Comparison of ENCODE assay signal across 8 cellular contexts in the genomic region with DNA sequence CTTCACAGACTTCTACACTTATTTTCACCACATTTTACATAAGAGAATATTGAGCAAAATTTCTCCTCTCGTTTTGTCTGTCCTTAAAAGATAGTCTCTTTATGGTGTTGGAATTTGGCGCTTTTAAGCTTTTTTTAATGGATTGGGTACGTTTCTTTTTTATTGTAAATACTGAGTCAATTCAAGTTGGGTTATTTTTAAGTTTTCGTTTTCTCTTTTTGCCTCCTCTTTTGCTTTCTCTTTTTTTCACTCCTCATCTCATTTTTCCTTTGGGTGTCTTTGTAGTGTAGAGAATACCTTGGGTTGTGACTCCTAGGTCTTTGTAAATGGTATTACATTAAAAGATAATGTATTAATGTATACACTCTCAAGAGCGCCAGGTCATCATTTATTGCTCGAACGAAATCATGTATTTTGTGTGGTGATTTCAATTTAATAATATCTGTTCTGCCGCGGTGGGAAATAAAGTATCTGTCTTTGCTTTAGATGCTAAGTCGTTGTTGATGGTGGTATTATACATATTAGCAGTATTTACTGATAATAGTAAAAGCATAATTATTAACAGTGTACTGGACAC. TPM values are rescaled to one million over a fixed set of nuclear protein-coding genes. Genes with fewer than 3 reads are reported as not detected.
DNase-seq lines count a peak whose midpoint lies in the region; ATAC-seq and TF ChIP-seq lines count a peak whose summit lies in the region.

No MANE protein-coding gene starts in this region.

- no peaks in the 10 kb centered on the region for H3K9me3 Mint-ChIP-seq in activated naive CD8-positive, alpha-beta T cell treated with anti-CD3 and anti-CD28 coated beads for 36 hours

- no peak for TF ChIP-seq CTCF in DND-41 (IDR thresholded peaks at IDR 0.05; ENCODE audit: borderline replicate concordance, extremely low read depth, low read length, poor library complexity, severe bottlenecking)
- no peak for TF ChIP-seq CTCF in PC-9 (conservative IDR thresholded peaks at IDR 0.05)
- no peak for TF ChIP-seq CTCF in fibroblast of the aortic adventitia (IDR thresholded peaks at IDR 0.05; ENCODE audit: insufficient read depth, low read length)
- no peak for TF ChIP-seq CTCF in retinal pigment epithelial cell (conservative IDR thresholded peaks at IDR 0.05; ENCODE audit: low read depth, low read length)

- H2AFZ ChIP-seq in DND-41 (ENCODE audit: low read depth, low read length) (peak overlapping the region; percentile 100), PC-9 (peak overlapping the region; percentile 100)

- H4K20me1 ChIP-seq in DND-41 (ENCODE audit: insufficient read depth, low read length) (peaks cover 18% of the 10 kb centered on the region), PC-9 (ENCODE audit: insufficient read depth) (no peaks in the 10 kb centered on the region; the same call in 1 of the 2 replicates)

- H3K4me1 ChIP-seq in DND-41 (ENCODE audit: insufficient read depth, low read length): peaks cover 51% of the 10 kb centered on the region
- peaks cover 18% of the 10 kb centered on the region for H3K4me1 ChIP-seq in PC-9 (replicated peaks; ENCODE audit: insufficient read depth)

- H3K36me3 ChIP-seq in DND-41 (ENCODE audit: insufficient read depth, low read length) (peaks cover 33% of the 10 kb centered on the region), PC-9 (ENCODE audit: low read depth) (0 out of 2 replicates have a peak, but pooled peaks cover 6% of the 10 kb centered on the region)

- POLR2A ChIA-PET in PC-9 (lab: Charles Lee; ENCODE audit: unreplicated experiment): no interaction called here

- H3K27ac ChIP-seq in DND-41 (ENCODE audit: low read length) (peak overlapping the region; percentile 100), PC-9 (no peak overlapping the region)

- H3K4me1 Mint-ChIP-seq in activated naive CD8-positive, alpha-beta T cell treated with anti-CD3 and anti-CD28 coated beads for 36 hours: peaks cover 21% of the 10 kb centered on the region

- H3K9me2 ChIP-seq in PC-9 (ENCODE audit: insufficient read depth): no peaks in the 10 kb centered on the region

- no TSS peak for BruUV-seq in PC-9 (replicated peaks; lab: Mats Ljungman, UMichigan)

- H3K4me3 ChIP-seq in DND-41 (ENCODE audit: low read depth in 1 of 2, low read length in 2 of 2) (peak overlapping the region; percentile 96 to 99), PC-9 (peak overlapping the region; percentile 88), fibroblast of the aortic adventitia (ENCODE audit: low read depth, low read length) (peak overlapping the region; percentile 99), retinal pigment epithelial cell (ENCODE audit: low read length) (peak overlapping the region; percentile 96)

- H3K9me3 ChIP-seq in DND-41 (ENCODE audit: insufficient read depth, low read length, severe bottlenecking) (no peaks in the 10 kb centered on the region), PC-9 (ENCODE audit: insufficient read depth, low read depth) (no peaks in the 10 kb centered on the region)

- H3K4me2 ChIP-seq in DND-41 (ENCODE audit: insufficient read depth, low read length) (peak overlapping the region; percentile 89), PC-9 (peak overlapping the region; percentile 87)

- ATAC-seq in DND-41 (ENCODE audit: insufficient read depth, low read depth): no peak
- ATAC-seq in GM21423 (IDR thresholded peaks at IDR 0.05; ENCODE audit: unreplicated experiment): no peak
- ATAC-seq in GM18511 (IDR thresholded peaks at IDR 0.05; ENCODE audit: unreplicated experiment): no peak

- DNase-seq in DND-41: no peak
- DNase-seq in PC-9: no peak
- DNase-seq in fibroblast of the aortic adventitia (ENCODE audit: low read depth): no peak
- DNase-seq in retinal pigment epithelial cell (ENCODE audit: low read depth): no peak
- no peak for DNase-seq in activated naive CD8-positive, alpha-beta T cell treated with anti-CD3 and anti-CD28 coated beads for 36 hours
- no peak for DNase-seq in anterior cingulate cortex (lab: John Stamatoyannopoulos, UW)

- intact Hi-C loops in PC-9 (cut with micrococcal nuclease; ENCODE audit: unreplicated experiment): no loop called here

- no peaks in the 10 kb centered on the region for H3F3A ChIP-seq in PC-9 (ENCODE audit: insufficient read depth, low read depth)

- no peak overlapping the region for H3K4me3 Mint-ChIP-seq in activated naive CD8-positive, alpha-beta T cell treated with anti-CD3 and anti-CD28 coated beads for 36 hours

- CTCF ChIA-PET in PC-9 (lab: Charles Lee): interaction anchor here (0.5 kb wide), 1 partner anchor 929 kb away, joined by 4 read pairs; a partner anchor contains a TSS

- H3K27ac Mint-ChIP-seq in activated naive CD8-positive, alpha-beta T cell treated with anti-CD3 and anti-CD28 coated beads for 36 hours: no peak overlapping the region

- peaks cover 28% of the 10 kb centered on the region for H3K36me3 Mint-ChIP-seq in activated naive CD8-positive, alpha-beta T cell treated with anti-CD3 and anti-CD28 coated beads for 36 hours

- peak overlapping the region; percentile 98 for H3K9ac ChIP-seq in DND-41 (ENCODE audit: low read depth, low read length)

- no peaks in the 10 kb centered on the region for H3K27me3 Mint-ChIP-seq in activated naive CD8-positive, alpha-beta T cell treated with anti-CD3 and anti-CD28 coated beads for 36 hours

- H3K27me3 ChIP-seq in DND-41 (ENCODE audit: insufficient read depth, low read length, poor library complexity): no peaks in the 10 kb centered on the region
- H3K27me3 ChIP-seq in PC-9 (ENCODE audit: insufficient read depth, low read depth): no peaks in the 10 kb centered on the region

- peaks cover 59% of the 10 kb centered on the region for H3K79me2 ChIP-seq in DND-41 (ENCODE audit: insufficient read depth, low read length)
- peaks cover 58% of the 10 kb centered on the region for H3K79me2 ChIP-seq in PC-9 (ENCODE audit: low read depth)

RNA-seq across cellular contexts. Expression of a gene that starts 0.8 kb away (rescaled TPM):
- total RNA-seq in PC-9 (2021) (35.3 and 36.2 TPM in 2 replicates), fibroblast of the aortic adventitia (ENCODE audit: low replicate concordance) (48.5 and 66.0 TPM in 2 replicates)
- 10 to 100 TPM; 62.3 to 65.4 TPM for total RNA-seq in activated naive CD8-positive, alpha-beta T cell treated with anti-CD3 and anti-CD28 coated beads for 36 hours
